1 cellular context compared by ENCODE assay signal in the genomic region with DNA sequence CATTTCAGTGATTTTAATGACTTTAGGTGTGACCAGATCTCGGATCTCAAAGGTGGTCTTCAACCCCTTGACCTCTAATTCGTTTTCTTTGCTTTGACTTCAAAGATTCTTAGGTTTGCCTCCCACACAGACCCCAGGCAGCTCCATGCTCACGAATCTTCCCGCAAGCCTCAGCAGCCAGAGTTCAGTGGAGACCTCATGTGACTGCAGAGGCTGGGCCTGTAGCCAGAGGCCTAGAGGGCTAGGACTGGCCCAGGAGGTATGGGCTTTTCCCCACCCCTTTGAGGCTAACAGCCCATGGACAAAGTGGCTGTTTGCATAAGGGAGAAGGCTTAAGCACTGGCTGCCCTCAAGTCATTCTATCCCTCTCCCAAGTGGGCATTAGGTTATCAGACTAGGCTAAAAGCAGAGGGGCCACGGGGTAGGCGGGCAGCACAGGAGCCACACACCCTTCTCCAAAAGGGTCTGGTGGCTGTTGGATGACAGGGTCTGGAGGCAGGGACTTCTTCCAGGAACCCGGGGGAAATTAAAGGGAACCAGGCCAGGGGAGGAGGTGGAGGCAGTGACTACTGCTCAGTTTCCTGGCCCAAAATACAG.
TF ChIP-seq lines count a peak whose summit lies in the region.

No MANE protein-coding gene starts in this region.

TF ChIP-seq in K562, 482 proteins besides CTCF, POLR2A, EP300 and RAD21:
- no peak for TF ChIP-seq HNRNPL (IDR thresholded peaks at IDR 0.05; ENCODE audit: low read depth, low read length)
- TF ChIP-seq, protein P1, sequence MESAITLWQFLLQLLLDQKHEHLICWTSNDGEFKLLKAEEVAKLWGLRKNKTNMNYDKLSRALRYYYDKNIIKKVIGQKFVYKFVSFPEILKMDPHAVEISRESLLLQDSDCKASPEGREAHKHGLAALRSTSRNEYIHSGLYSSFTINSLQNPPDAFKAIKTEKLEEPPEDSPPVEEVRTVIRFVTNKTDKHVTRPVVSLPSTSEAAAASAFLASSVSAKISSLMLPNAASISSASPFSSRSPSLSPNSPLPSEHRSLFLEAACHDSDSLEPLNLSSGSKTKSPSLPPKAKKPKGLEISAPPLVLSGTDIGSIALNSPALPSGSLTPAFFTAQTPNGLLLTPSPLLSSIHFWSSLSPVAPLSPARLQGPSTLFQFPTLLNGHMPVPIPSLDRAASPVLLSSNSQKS (CRISPR knock-in tag; IDR thresholded peaks at IDR 0.05), result no peak
- TF ChIP-seq ZKSCAN3 (CRISPR knock-in tag; IDR thresholded peaks at IDR 0.05), result no peak
- TF ChIP-seq ETV6 (IDR thresholded peaks at IDR 0.05; ENCODE audit: borderline replicate concordance in 1 of 2, low read depth in 2 of 2, low read length in 1 of 2), result no peak
- TF ChIP-seq ETV6 (CRISPR knock-in tag; IDR thresholded peaks at IDR 0.05; ENCODE audit: borderline replicate concordance), result no peak
- no peak for TF ChIP-seq NFXL1 (CRISPR knock-in tag; IDR thresholded peaks at IDR 0.05)
- TF ChIP-seq HMGN3 (IDR thresholded peaks at IDR 0.05; ENCODE audit: borderline replicate concordance, extremely low read depth, insufficient read length, low read depth, low read length), result no peak
- no peak for TF ChIP-seq SREBF1 (IDR thresholded peaks at IDR 0.05; ENCODE audit: borderline replicate concordance, low read depth, low read length)
- TF ChIP-seq XRCC3 (IDR thresholded peaks at IDR 0.05), result no peak
- TF ChIP-seq ZNF212 (CRISPR knock-in tag; IDR thresholded peaks at IDR 0.05), result no peak
- no peak for TF ChIP-seq L3MBTL2 (IDR thresholded peaks at IDR 0.05)
- no peak for TF ChIP-seq CXXC5 (CRISPR knock-in tag; IDR thresholded peaks at IDR 0.05)
- TF ChIP-seq, protein P2, sequence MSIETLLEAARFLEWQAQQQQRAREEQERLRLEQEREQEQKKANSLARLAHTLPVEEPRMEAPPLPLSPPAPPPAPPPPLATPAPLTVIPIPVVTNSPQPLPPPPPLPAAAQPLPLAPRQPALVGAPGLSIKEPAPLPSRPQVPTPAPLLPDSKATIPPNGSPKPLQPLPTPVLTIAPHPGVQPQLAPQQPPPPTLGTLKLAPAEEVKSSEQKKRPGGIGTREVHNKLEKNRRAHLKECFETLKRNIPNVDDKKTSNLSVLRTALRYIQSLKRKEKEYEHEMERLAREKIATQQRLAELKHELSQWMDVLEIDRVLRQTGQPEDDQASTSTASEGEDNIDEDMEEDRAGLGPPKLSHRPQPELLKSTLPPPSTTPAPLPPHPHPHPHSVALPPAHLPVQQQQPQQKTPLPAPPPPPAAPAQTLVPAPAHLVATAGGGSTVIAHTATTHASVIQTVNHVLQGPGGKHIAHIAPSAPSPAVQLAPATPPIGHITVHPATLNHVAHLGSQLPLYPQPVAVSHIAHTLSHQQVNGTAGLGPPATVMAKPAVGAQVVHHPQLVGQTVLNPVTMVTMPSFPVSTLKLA (conservative IDR thresholded peaks at IDR 0.05), result no peak
- TF ChIP-seq U2AF2 (optimal IDR thresholded peaks at IDR 0.05; ENCODE audit: low read depth, low read length), result no peak
- no peak for TF ChIP-seq ZNF316 (IDR thresholded peaks at IDR 0.05)
- no peak for TF ChIP-seq POLR2G (IDR thresholded peaks at IDR 0.05; ENCODE audit: low read depth, low read length)
